In genomic region chr15:67779160-67780111, GRCh38 we compare ENCODE assay signal across 29 cellular contexts. TPM values are rescaled to one million over a fixed set of nuclear protein-coding genes. Genes with fewer than 3 reads are reported as not detected.
DNase-seq lines count a peak whose midpoint lies in the region; ATAC-seq, FAIRE-seq and TF ChIP-seq lines count a peak whose summit lies in the region.
"Had no signal": no experiment of that assay in that cellular context is flagged by ENCODE, and none has a peak within 500 bp of the region (broad histone marks: within the 10 kb centered on the region; RNA-seq: fewer than 3 reads in every experiment).

No MANE protein-coding gene starts in this region.

- no peaks in the 10 kb centered on the region for H3K27me3 ChIP-seq in K562 (ENCODE audit: control insufficient read depth in 2 of 2, insufficient read depth in 2 of 2, low read length in 2 of 2)
- H3K27me3 ChIP-seq: adrenal gland, breast epithelium, SJSA1, testis had no signal

- H4K20me1 ChIP-seq in K562 (replicated peaks; ENCODE audit: control insufficient read depth, insufficient read depth, low read length), result no peaks in the 10 kb centered on the region

- H3K4me1 ChIP-seq in K562 (replicated peaks in 1 of 2; ENCODE audit: control insufficient read depth in 2 of 2, insufficient read depth in 2 of 2, low read length in 2 of 2), result peaks cover 0 to 16% of the 10 kb centered on the region in 2 experiments; a peak in 3 of 5 replicates
- H3K4me1 ChIP-seq: adrenal gland, breast epithelium, psoas muscle, SJSA1, testis had no signal

- no peak for TF ChIP-seq RAD21 in K562 (CRISPR knock-in tag; conservative IDR thresholded peaks at IDR 0.05 in 1 of 2, IDR thresholded peaks at IDR 0.05 in 1 of 2)

- POLR2A ChIA-PET in HEK293T (lab: Yijun Ruan, JAX), result interaction anchor here (1.0 to 3.2 kb wide), 4 partner anchors 9 to 230 kb away, joined by 3 to 11 read pairs (median 5); no protein-coding TSS in a partner anchor
- POLR2A ChIA-PET in K562 (lab: Yijun Ruan, JAX), result interaction anchor here (0.6 to 1.6 kb wide), 4 partner anchors 9 to 695 kb away, joined by 3 to 5 read pairs (median 4); no protein-coding TSS in a partner anchor

- no peaks in the 10 kb centered on the region for H3K27me3 Mint-ChIP-seq in stimulated activated naive B cell treated with anti-CD40 and anti-IgM and Interleukin-4, amounts not matched to agents 10 μg/mL and 1 μg/mL and 100 μg/mL, for 72 hours
- H3K27me3 Mint-ChIP-seq: activated CD4-positive, alpha-beta memory T cell treated with anti-CD3 and anti-CD28 coated beads for 36 hours; effector memory CD8-positive, alpha-beta T cell had no signal

- peak overlapping the region; percentile 34; the same call in 1 of the 2 replicates for H3K4me2 ChIP-seq in K562 (ENCODE audit: insufficient read depth, low read length)

- peak overlapping the region; percentile 76 for H3K27ac Mint-ChIP-seq in stimulated activated naive B cell treated with anti-CD40 and anti-IgM and Interleukin-4, amounts not matched to agents 10 μg/mL and 1 μg/mL and 100 μg/mL, for 72 hours
- H3K27ac Mint-ChIP-seq: activated CD4-positive, alpha-beta memory T cell treated with anti-CD3 and anti-CD28 coated beads for 36 hours; effector memory CD8-positive, alpha-beta T cell; stimulated activated effector memory CD8-positive, alpha-beta T cell treated with anti-CD3 and anti-CD28 coated beads, Interleukin-12 subunit alpha, Interleukin-12 subunit beta, amount 100 ng/mL, for 72 hours had no signal

- no TSS peak for BruUV-seq in K562 (replicated peaks; lab: Mats Ljungman, UMichigan)

- DNase-seq in HEK293T (ENCODE audit: extremely low spot score) (no peak), NOMO-1 treated with dmso at 0.1 percent for 144 hours (lab: John Stamatoyannopoulos, UW; ENCODE audit: unreplicated experiment) (peak; percentile 86), K562 (ENCODE audit: extremely low read depth in 1 of 4, low spot score in 3 of 4) (peak; percentile 37 to 44 (median 44)), NCI-H2227 treated with DMSO at 0.1 percent for 48 hours (lab: John Stamatoyannopoulos, UW) (no peak), G401 (ENCODE audit: low spot score) (no peak), amygdala (lab: John Stamatoyannopoulos, UW) (no peak)
- DNase-seq in stimulated activated naive B cell treated with anti-CD40 and anti-IgM and Interleukin-4, amounts not matched to agents 10 μg/mL and 1 μg/mL and 100 μg/mL, for 72 hours, result no peak
- DNase-seq: activated CD4-positive, alpha-beta memory T cell treated with anti-CD3 and anti-CD28 coated beads for 36 hours; activated gamma-delta T cell; activated T-cell treated with anti-CD3 and anti-CD28 coated beads for 4 hours; adrenal gland; DMS79; effector memory CD8-positive, alpha-beta T cell; foreskin melanocyte; hippocampal formation; mucosa of descending colon; MV-4-11; NCI-H187 treated with DMSO at 0.1 percent for 48 hours; NCI-H345; psoas muscle; T-helper 2 cell; testis had no signal

- H3K9me3 ChIP-seq in K562 (replicated peaks; ENCODE audit: control insufficient read depth, insufficient read depth, low read depth, low read length), result no peaks in the 10 kb centered on the region
- H3K9me3 ChIP-seq: adrenal gland, breast epithelium, mucosa of descending colon, psoas muscle, SJSA1, testis had no signal

- H3K36me3 ChIP-seq in K562 (ENCODE audit: control insufficient read depth, insufficient read depth, low read length), result no peaks in the 10 kb centered on the region
- H3K36me3 ChIP-seq: adrenal gland, breast epithelium, SJSA1 had no signal

- no peak for TF ChIP-seq POLR2A in K562 (conservative IDR thresholded peaks at IDR 0.05)

- intact Hi-C loops in K562 (cut with micrococcal nuclease), result no loop called here

- CTCF ChIA-PET in HEK293T (lab: Yijun Ruan, JAX) (interaction anchor here (0.8 to 1.1 kb wide), 2 partner anchors 9 to 17 kb away, joined by 3 to 4 read pairs; no protein-coding TSS in a partner anchor), K562 (lab: Yijun Ruan, JAX; ENCODE audit: low intra/inter-chr PET ratio) (interaction anchor here (0.5 kb wide), 1 partner anchor 1443 kb away, joined by 3 read pairs; no protein-coding TSS in a partner anchor)

- peak overlapping the region; percentile 5; the same call in 1 of the 3 replicates for H3K27ac ChIP-seq in K562 (ENCODE audit: extremely low read depth, low read depth, low read length)
- H3K27ac ChIP-seq: adrenal gland, breast epithelium, psoas muscle, SJSA1, testis had no signal

- H3K4me3 Mint-ChIP-seq in stimulated activated naive B cell treated with anti-CD40 and anti-IgM and Interleukin-4, amounts not matched to agents 10 μg/mL and 1 μg/mL and 100 μg/mL, for 72 hours, result peak overlapping the region; percentile 53 to 73
- H3K4me3 Mint-ChIP-seq: activated CD4-positive, alpha-beta memory T cell treated with anti-CD3 and anti-CD28 coated beads for 36 hours; effector memory CD8-positive, alpha-beta T cell; stimulated activated effector memory CD8-positive, alpha-beta T cell treated with anti-CD3 and anti-CD28 coated beads, Interleukin-12 subunit alpha, Interleukin-12 subunit beta, amount 100 ng/mL, for 72 hours had no signal

- no peaks in the 10 kb centered on the region for H3K79me2 ChIP-seq in K562 (ENCODE audit: control insufficient read depth, insufficient read depth, low read length)

- H3K9me1 ChIP-seq in K562 (ENCODE audit: control insufficient read depth, insufficient read depth, low read length), result no peaks in the 10 kb centered on the region

- TF ChIP-seq EP300 in K562 (IDR thresholded peaks at IDR 0.05; ENCODE audit: low read length), result peak; percentile 6; the same call in 1 of the 2 replicates

- H3K9ac ChIP-seq in K562 (ENCODE audit: insufficient read depth in 1 of 2, low read depth in 2 of 2, low read length in 2 of 2), result no peak overlapping the region

- no peak overlapping the region for H2AFZ ChIP-seq in K562 (ENCODE audit: low read depth, low read length)

- in situ Hi-C loops in K562 (cut with MboI), result no loop called here
- in situ Hi-C loops in G401 (cut with HindIII; ENCODE audit: low sequenced_read_pairs), result no loop called here

- no peaks in the 10 kb centered on the region for H3K9me3 Mint-ChIP-seq in stimulated activated naive B cell treated with anti-CD40 and anti-IgM and Interleukin-4, amounts not matched to agents 10 μg/mL and 1 μg/mL and 100 μg/mL, for 72 hours
- H3K9me3 Mint-ChIP-seq: activated CD4-positive, alpha-beta memory T cell treated with anti-CD3 and anti-CD28 coated beads for 36 hours; effector memory CD8-positive, alpha-beta T cell; stimulated activated effector memory CD8-positive, alpha-beta T cell treated with anti-CD3 and anti-CD28 coated beads, Interleukin-12 subunit alpha, Interleukin-12 subunit beta, amount 100 ng/mL, for 72 hours had no signal

- WGBS in K562 (ENCODE audit: insufficient coverage, low coverage, missing lambda C conversion rate), result 35% methylated on average over 10 of the region's 10 CpGs

- no peak overlapping the region for H3K4me3 ChIP-seq in K562
- H3K4me3 ChIP-seq: adrenal gland, breast epithelium, mucosa of descending colon, psoas muscle, SJSA1, testis had no signal

- peak; percentile 90 for ATAC-seq in K562
- ATAC-seq in stimulated activated naive B cell treated with anti-CD40 and anti-IgM and Interleukin-4, amounts not matched to agents 10 μg/mL and 1 μg/mL and 100 μg/mL, for 72 hours (replicated peaks), result peak; percentile 30 to 52
- ATAC-seq: effector memory CD8-positive, alpha-beta T cell; esophagus mucosa; mucosa of descending colon; Panc1; psoas muscle; stimulated activated effector memory CD8-positive, alpha-beta T cell treated with anti-CD3 and anti-CD28 coated beads, Interleukin-12 subunit alpha, Interleukin-12 subunit beta, amount 100 ng/mL, for 72 hours had no signal

- peak; percentile 74 for FAIRE-seq in K562 (lab: Jason Lieb, UNC)
- FAIRE-seq: colon, GM12892 had no signal

- peaks cover 2 to 19% of the 10 kb centered on the region in 2 donors for H3K36me3 Mint-ChIP-seq in stimulated activated naive B cell treated with anti-CD40 and anti-IgM and Interleukin-4, amounts not matched to agents 10 μg/mL and 1 μg/mL and 100 μg/mL, for 72 hours
- H3K36me3 Mint-ChIP-seq: stimulated activated effector memory CD8-positive, alpha-beta T cell treated with anti-CD3 and anti-CD28 coated beads, Interleukin-12 subunit alpha, Interleukin-12 subunit beta, amount 100 ng/mL, for 72 hours had no signal

- no peak for TF ChIP-seq CTCF in K562 (IDR thresholded peaks at IDR 0.05 in 2 of 3, conservative IDR thresholded peaks at IDR 0.05 in 1 of 3; ENCODE audit: insufficient read depth in 2 of 3, low read depth in 1 of 3, low read length in 3 of 3)

- H3K4me1 Mint-ChIP-seq in stimulated activated naive B cell treated with anti-CD40 and anti-IgM and Interleukin-4, amounts not matched to agents 10 μg/mL and 1 μg/mL and 100 μg/mL, for 72 hours, result peaks cover 23 to 40% of the 10 kb centered on the region in 2 donors

TF ChIP-seq in K562, 482 proteins besides CTCF, POLR2A, EP300 and RAD21 (continues in another document):
- peak; percentile 34; the same call in 1 of the 2 replicates for TF ChIP-seq ZNF316 (IDR thresholded peaks at IDR 0.05)
- TF ChIP-seq BACH1 (tag; IDR thresholded peaks at IDR 0.05), result no peak
- TF ChIP-seq SP1 (CRISPR knock-in tag; IDR thresholded peaks at IDR 0.05), result no peak
- no peak for TF ChIP-seq DLX4 (CRISPR knock-in tag; IDR thresholded peaks at IDR 0.05)

RNA-seq across cellular contexts. Expression of gene SKOR1, which starts 45.9 kb away (rescaled TPM):
- 0.12 and 0.25 TPM in 2 replicates for total RNA-seq in K562 (2011; cell fraction: chromatin; rRNA removed; ENCODE audit: low replicate concordance)
- total RNA-seq in K562 (2011; cell fraction: nucleolus; rRNA removed), result 0.17 TPM in 1 of 2 replicates, not detected in the other
- 0.07 TPM in 1 of 2 replicates, not detected in the other for total RNA-seq in K562 (2011; cell fraction: nucleoplasm; rRNA removed)
- 0.12 and 0.41 TPM in 2 replicates for total RNA-seq in K562 (2014; rRNA removed)
- total RNA-seq in K562 (2014; rRNA removed; fragmentation: Illumina TruSeq; extraction: Trizol), result not detected in 2 replicates
- 0.07 TPM in 1 of 2 replicates, not detected in the other for total RNA-seq in K562 (2015; rRNA removed; fragmentation: Illumina TruSeq; extraction: Trizol)
- total RNA-seq in K562 (2021), result 0.31 TPM in 2 replicates
- 0.04 and 0.08 TPM in 2 replicates for polyA plus RNA-seq in K562 (2011; rRNA removed)
- 0.01 and 0.07 TPM in 2 replicates for polyA plus RNA-seq in K562 (2011; cell fraction: cytosol; rRNA removed)
- polyA plus RNA-seq in K562 (2011; cell fraction: nucleus; rRNA removed), result 0.18 and 0.22 TPM in 2 replicates
- 0.13 and 0.43 TPM in 2 replicates for polyA plus RNA-seq in K562 (2012)
- 0.04 and 0.07 TPM in 2 replicates for polyA plus RNA-seq in K562 (2014; fragmentation: Illumina TruSeq; extraction: Trizol)
- polyA plus RNA-seq in K562 (2014; fragmentation: Nextera tagmentation; extraction: Ambion mirVana), result not detected
- 0.11 and 0.23 TPM in 2 replicates for polyA plus RNA-seq in K562 (2014; rRNA removed)
- polyA minus RNA-seq in K562 (2011; rRNA and poly(A)+ RNA removed), result 0.07 and 0.12 TPM in 2 replicates
- polyA minus RNA-seq in K562 (2011; cell fraction: cytosol; rRNA and poly(A)+ RNA removed), result 0.36 TPM in 1 of 2 replicates, not detected in the other
- polyA minus RNA-seq in K562 (2011; cell fraction: nucleus; rRNA and poly(A)+ RNA removed), result 0.13 and 0.33 TPM in 2 replicates
- total RNA-seq in G401 (2014; rRNA removed; shearing (Covaris generic)), result 4.9 and 7.1 TPM in 2 replicates
- total RNA-seq: SJSA1 had no signal

Comparison
In these comparisons a context has a peak if more than half of its experiments do, and no peak if none do; other contexts are left out.
1. DNase-seq: peak in NOMO-1 treated with dmso at 0.1 percent for 144 hours (single experiment) and K562 (4 of 4); none in HEK293T (single experiment), stimulated activated naive B cell treated with anti-CD40 and anti-IgM and Interleukin-4, amounts not matched to agents 10 μg/mL and 1 μg/mL and 100 μg/mL, for 72 hours (single experiment), NCI-H2227 treated with DMSO at 0.1 percent for 48 hours (single experiment), G401 (single experiment) and amygdala (0 of 56).